9 cellular contexts compared by ENCODE assay signal in the genomic region with DNA sequence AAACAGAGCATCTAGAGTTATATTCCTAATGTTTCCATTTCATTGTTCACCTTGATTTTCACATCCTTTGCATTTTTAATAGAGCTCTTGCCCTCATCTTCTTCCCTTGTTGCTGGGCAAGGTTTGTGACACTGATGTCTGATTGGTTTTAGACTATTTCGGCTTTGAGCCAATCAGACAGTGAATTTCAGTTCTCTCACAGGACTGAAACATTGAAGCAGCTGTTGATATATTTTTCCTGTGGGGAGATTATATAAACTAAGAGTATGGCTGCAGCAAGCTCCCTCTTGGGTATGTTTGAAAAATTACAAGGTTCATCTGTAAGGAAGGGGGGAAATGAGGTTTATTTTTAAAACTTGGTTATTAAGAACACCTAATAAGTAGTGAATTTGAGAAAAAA. TPM values are rescaled to one million over a fixed set of nuclear protein-coding genes. Genes with fewer than 3 reads are reported as not detected.
DNase-seq lines count a peak whose midpoint lies in the region; ATAC-seq lines count a peak whose summit lies in the region.
"Had no signal": no experiment of that assay in that cellular context is flagged by ENCODE, and none has a peak within 500 bp of the region (broad histone marks: within the 10 kb centered on the region; RNA-seq: fewer than 3 reads in every experiment).

No MANE protein-coding gene starts in this region.

- peak; percentile 35 for DNase-seq in NOMO-1 treated with DMSO at 0.1 percent for 48 hours (lab: John Stamatoyannopoulos, UW; ENCODE audit: unreplicated experiment)
- no peak for DNase-seq in NOMO-1 treated with dmso at 0.1 percent for 144 hours (lab: John Stamatoyannopoulos, UW; ENCODE audit: unreplicated experiment)
- peak; percentile 26 for DNase-seq in NCI-H146 treated with DMSO at 0.1 percent for 48 hours (lab: John Stamatoyannopoulos, UW; ENCODE audit: unreplicated experiment)
- no peak for DNase-seq in right cardiac atrium
- DNase-seq in NCI-H1092 (lab: John Stamatoyannopoulos, UW) = no peak

- H3K9ac ChIP-seq in skeletal muscle tissue (ENCODE audit: low read depth in 1 of 3, low read length in 3 of 3) = peak overlapping the region in 1 of 3 donors; percentile 74

- ATAC-seq in right cardiac atrium (peak; percentile 60 to 65), GM21723 (IDR thresholded peaks at IDR 0.05; ENCODE audit: unreplicated experiment) (no peak)

- peak overlapping the region; percentile 81 for H3K27ac Mint-ChIP-seq in activated naive CD8-positive, alpha-beta T cell

- no peak overlapping the region for H3K27ac ChIP-seq in right cardiac atrium (ENCODE audit: low read length)
- H3K27ac ChIP-seq in skeletal muscle tissue (ENCODE audit: low read depth, low read length) = peak overlapping the region; percentile 72
- H3K27ac ChIP-seq: C4-2B had no signal

- peaks cover 60% of the 10 kb centered on the region for H3K4me1 Mint-ChIP-seq in activated naive CD8-positive, alpha-beta T cell (ENCODE audit: low read depth)

- H3K27me3 ChIP-seq in right cardiac atrium (ENCODE audit: control insufficient read depth, insufficient read depth) = no peaks in the 10 kb centered on the region
- no peaks in the 10 kb centered on the region for H3K27me3 ChIP-seq in skeletal muscle tissue (ENCODE audit: control insufficient read depth in 3 of 3, insufficient read depth in 3 of 3, low read length in 3 of 3)

- H3K9me3 ChIP-seq in right cardiac atrium (ENCODE audit: control insufficient read depth, low read length) = no peaks in the 10 kb centered on the region
- peaks cover 0 to 2% (median 0%) of the 10 kb centered on the region in 3 donors for H3K9me3 ChIP-seq in skeletal muscle tissue (ENCODE audit: control insufficient read depth in 3 of 3, low read length in 3 of 3)

- WGBS in right cardiac atrium = 37% methylated on average over 1 of the region's 1 CpG

- H3K27me3 Mint-ChIP-seq in activated naive CD8-positive, alpha-beta T cell = no peaks in the 10 kb centered on the region

- H3K9me3 Mint-ChIP-seq in activated naive CD8-positive, alpha-beta T cell (ENCODE audit: low read depth) = no peaks in the 10 kb centered on the region

- H3K4me3 Mint-ChIP-seq in activated naive CD8-positive, alpha-beta T cell = peak overlapping the region; percentile 56

- peaks cover 2 to 5% (median 4%) of the 10 kb centered on the region in 3 donors for H3K36me3 ChIP-seq in skeletal muscle tissue (ENCODE audit: control insufficient read depth in 3 of 3, insufficient read depth in 3 of 3, low read length in 3 of 3)

- intact Hi-C loops in right cardiac atrium (cut with DNase I) = no loop called here

- H3K4me3 ChIP-seq in right cardiac atrium (ENCODE audit: low read length) (no peak overlapping the region), skeletal muscle tissue (ENCODE audit: low read length in 3 of 3) (peak overlapping the region in 2 of 3 donors; percentile 42 to 67)

- H3K36me3 Mint-ChIP-seq in activated naive CD8-positive, alpha-beta T cell = peaks cover 18% of the 10 kb centered on the region

- peaks cover 2% of the 10 kb centered on the region for H3K4me1 ChIP-seq in right cardiac atrium (ENCODE audit: control insufficient read depth, insufficient read depth, low read length)
- peaks cover 0 to 3% (median 0%) of the 10 kb centered on the region in 3 donors for H3K4me1 ChIP-seq in skeletal muscle tissue (ENCODE audit: control insufficient read depth in 3 of 3, insufficient read depth in 3 of 3, low read length in 3 of 3)

RNA-seq across cellular contexts. Expression of gene ATF7IP, which starts 51.2 kb away (rescaled TPM):
- total RNA-seq in right cardiac atrium (10 to 100 TPM; 61.4 to 77.7 (median 74.6) TPM), skeletal muscle tissue (32.9 TPM)
- 13.3 TPM for polyA plus RNA-seq in right cardiac atrium

Comparison
In these comparisons a context has a peak if more than half of its experiments do, and no peak if none do; other contexts are left out.
1. DNase-seq: peak in NOMO-1 treated with DMSO at 0.1 percent for 48 hours (single experiment) and NCI-H146 treated with DMSO at 0.1 percent for 48 hours (single experiment); none in NOMO-1 treated with dmso at 0.1 percent for 144 hours (single experiment), right cardiac atrium (0 of 3) and NCI-H1092 (single experiment).